1 cellular context compared by ENCODE assay signal in the genomic region with DNA sequence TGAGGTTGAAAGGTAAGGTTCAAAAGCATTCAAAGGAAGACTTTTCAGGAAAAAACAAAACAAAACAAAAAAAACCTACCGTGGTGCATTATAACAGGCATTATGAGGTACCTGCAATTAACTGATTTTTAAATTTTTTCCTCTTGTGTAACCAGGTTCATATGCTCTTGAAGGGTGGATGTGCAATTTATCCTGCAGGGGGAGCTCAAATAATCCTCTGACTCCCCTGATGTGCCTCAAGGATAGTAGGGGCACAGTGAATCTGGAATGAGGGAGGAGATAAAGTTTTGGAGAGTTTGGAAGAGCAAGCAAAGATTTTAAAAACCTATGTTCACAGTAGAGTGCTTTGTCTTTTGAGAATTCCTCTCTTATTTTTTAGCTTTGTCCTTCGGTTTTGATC.
TF ChIP-seq lines count a peak whose summit lies in the region.

No MANE protein-coding gene starts in this region.

TF ChIP-seq in GM23338, 12 proteins besides CTCF, POLR2A, EP300 and RAD21 (continued from another document):
- TF ChIP-seq, protein P1, sequence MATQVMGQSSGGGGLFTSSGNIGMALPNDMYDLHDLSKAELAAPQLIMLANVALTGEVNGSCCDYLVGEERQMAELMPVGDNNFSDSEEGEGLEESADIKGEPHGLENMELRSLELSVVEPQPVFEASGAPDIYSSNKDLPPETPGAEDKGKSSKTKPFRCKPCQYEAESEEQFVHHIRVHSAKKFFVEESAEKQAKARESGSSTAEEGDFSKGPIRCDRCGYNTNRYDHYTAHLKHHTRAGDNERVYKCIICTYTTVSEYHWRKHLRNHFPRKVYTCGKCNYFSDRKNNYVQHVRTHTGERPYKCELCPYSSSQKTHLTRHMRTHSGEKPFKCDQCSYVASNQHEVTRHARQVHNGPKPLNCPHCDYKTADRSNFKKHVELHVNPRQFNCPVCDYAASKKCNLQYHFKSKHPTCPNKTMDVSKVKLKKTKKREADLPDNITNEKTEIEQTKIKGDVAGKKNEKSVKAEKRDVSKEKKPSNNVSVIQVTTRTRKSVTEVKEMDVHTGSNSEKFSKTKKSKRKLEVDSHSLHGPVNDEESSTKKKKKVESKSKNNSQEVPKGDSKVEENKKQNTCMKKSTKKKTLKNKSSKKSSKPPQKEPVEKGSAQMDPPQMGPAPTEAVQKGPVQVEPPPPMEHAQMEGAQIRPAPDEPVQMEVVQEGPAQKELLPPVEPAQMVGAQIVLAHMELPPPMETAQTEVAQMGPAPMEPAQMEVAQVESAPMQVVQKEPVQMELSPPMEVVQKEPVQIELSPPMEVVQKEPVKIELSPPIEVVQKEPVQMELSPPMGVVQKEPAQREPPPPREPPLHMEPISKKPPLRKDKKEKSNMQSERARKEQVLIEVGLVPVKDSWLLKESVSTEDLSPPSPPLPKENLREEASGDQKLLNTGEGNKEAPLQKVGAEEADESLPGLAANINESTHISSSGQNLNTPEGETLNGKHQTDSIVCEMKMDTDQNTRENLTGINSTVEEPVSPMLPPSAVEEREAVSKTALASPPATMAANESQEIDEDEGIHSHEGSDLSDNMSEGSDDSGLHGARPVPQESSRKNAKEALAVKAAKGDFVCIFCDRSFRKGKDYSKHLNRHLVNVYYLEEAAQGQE (IDR thresholded peaks at IDR 0.05; ENCODE audit: unreplicated experiment) = no peak
- TF ChIP-seq, protein P2, sequence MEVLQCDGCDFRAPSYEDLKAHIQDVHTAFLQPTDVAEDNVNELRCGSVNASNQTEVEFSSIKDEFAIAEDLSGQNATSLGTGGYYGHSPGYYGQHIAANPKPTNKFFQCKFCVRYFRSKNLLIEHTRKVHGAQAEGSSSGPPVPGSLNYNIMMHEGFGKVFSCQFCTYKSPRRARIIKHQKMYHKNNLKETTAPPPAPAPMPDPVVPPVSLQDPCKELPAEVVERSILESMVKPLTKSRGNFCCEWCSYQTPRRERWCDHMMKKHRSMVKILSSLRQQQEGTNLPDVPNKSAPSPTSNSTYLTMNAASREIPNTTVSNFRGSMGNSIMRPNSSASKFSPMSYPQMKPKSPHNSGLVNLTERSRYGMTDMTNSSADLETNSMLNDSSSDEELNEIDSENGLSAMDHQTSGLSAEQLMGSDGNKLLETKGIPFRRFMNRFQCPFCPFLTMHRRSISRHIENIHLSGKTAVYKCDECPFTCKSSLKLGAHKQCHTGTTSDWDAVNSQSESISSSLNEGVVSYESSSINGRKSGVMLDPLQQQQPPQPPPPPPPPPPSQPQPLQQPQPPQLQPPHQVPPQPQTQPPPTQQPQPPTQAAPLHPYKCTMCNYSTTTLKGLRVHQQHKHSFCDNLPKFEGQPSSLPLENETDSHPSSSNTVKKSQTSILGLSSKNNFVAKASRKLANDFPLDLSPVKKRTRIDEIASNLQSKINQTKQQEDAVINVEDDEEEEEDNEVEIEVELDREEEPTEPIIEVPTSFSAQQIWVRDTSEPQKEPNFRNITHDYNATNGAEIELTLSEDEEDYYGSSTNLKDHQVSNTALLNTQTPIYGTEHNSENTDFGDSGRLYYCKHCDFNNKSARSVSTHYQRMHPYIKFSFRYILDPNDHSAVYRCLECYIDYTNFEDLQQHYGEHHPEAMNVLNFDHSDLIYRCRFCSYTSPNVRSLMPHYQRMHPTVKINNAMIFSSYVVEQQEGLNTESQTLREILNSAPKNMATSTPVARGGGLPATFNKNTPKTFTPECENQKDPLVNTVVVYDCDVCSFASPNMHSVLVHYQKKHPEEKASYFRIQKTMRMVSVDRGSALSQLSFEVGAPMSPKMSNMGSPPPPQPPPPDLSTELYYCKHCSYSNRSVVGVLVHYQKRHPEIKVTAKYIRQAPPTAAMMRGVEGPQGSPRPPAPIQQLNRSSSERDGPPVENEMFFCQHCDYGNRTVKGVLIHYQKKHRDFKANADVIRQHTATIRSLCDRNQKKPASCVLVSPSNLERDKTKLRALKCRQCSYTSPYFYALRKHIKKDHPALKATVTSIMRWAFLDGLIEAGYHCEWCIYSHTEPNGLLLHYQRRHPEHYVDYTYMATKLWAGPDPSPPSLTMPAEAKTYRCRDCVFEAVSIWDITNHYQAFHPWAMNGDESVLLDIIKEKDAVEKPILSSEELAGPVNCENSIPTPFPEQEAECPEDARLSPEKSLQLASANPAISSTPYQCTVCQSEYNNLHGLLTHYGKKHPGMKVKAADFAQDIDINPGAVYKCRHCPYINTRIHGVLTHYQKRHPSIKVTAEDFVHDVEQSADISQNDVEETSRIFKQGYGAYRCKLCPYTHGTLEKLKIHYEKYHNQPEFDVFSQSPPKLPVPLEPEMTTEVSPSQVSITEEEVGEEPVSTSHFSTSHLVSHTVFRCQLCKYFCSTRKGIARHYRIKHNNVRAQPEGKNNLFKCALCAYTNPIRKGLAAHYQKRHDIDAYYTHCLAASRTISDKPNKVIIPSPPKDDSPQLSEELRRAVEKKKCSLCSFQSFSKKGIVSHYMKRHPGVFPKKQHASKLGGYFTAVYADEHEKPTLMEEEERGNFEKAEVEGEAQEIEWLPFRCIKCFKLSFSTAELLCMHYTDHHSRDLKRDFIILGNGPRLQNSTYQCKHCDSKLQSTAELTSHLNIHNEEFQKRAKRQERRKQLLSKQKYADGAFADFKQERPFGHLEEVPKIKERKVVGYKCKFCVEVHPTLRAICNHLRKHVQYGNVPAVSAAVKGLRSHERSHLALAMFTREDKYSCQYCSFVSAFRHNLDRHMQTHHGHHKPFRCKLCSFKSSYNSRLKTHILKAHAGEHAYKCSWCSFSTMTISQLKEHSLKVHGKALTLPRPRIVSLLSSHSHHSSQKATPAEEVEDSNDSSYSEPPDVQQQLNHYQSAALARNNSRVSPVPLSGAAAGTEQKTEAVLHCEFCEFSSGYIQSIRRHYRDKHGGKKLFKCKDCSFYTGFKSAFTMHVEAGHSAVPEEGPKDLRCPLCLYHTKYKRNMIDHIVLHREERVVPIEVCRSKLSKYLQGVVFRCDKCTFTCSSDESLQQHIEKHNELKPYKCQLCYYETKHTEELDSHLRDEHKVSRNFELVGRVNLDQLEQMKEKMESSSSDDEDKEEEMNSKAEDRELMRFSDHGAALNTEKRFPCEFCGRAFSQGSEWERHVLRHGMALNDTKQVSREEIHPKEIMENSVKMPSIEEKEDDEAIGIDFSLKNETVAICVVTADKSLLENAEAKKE (CRISPR knock-in tag; IDR thresholded peaks at IDR 0.05) = no peak
- no peak for TF ChIP-seq POLR2AphosphoS5 (IDR thresholded peaks at IDR 0.05; ENCODE audit: low read depth)
- no peak for TF ChIP-seq JUNB (IDR thresholded peaks at IDR 0.05; ENCODE audit: unreplicated experiment)
- no peak for TF ChIP-seq EZH2 (IDR thresholded peaks at IDR 0.05; ENCODE audit: low read depth, unreplicated experiment)
- no peak for TF ChIP-seq NANOG (IDR thresholded peaks at IDR 0.05; ENCODE audit: borderline replicate concordance)
